ENCODE assay signal across 8 cellular contexts in the genomic region with DNA sequence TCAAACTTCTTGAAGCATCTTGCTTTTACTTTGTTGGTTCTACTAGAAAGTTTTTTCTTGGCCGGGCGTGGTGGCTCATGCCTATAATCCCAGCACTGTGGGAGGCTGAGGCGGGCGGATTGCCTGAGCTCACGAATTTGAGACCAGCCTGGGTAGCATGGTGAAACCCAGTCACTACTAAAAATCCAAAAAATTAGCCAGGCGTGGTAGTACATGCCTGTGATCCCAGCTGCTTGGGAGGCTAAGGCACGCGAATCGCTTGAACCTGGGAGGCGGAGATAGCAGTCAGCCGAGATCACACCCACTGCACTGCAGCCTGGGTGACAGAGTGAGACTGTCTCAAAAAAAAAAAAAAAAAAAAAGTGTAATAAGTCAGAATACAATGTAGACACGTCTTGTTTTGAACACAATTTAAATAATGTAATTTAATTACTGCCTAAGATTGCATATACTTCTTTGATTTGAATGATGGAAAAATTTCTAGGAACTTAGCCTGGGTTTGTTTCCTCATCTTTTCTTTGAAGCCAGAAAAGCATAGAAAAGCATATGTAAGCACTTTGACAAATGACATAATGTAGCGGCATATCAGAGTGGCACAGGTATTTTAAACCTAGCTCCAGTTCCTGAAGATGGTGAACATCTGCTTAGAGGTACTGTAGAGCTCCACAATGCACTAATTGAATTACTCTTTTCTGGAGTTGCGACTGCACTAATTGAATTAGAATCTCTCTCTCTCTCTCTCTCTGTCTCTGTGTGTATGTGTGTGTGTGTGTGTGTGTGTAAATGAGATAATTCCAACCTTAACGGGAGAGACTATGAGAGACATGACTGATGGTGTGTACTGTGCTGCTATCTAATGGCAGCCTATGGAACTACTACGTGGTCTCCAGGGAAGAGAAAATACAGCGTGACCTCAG.
A peak's percentile ranks its signal among the peaks of the same experiment; 100 is the strongest.
DNase-seq lines count a peak whose midpoint lies in the region; ATAC-seq and TF ChIP-seq lines count a peak whose summit lies in the region.

No MANE protein-coding gene starts in this region.

- 76% methylated on average over 17 of the region's 17 CpGs for WGBS in liver

- H3K4me3 ChIP-seq in LNCaP clone FGC (ENCODE audit: low read depth, low read length): no peak overlapping the region
- H3K4me3 ChIP-seq in RWPE2 (ENCODE audit: severe bottlenecking): no peak overlapping the region
- no peak overlapping the region for H3K4me3 ChIP-seq in liver (ENCODE audit: low read depth in 1 of 3, low read length in 3 of 3)

- H3K9me3 Mint-ChIP-seq in type B pancreatic cell: no peaks in the 10 kb centered on the region

- DNase-seq in stimulated activated CD4-positive, alpha-beta T cell treated with anti-CD3 and anti-CD28 coated beads, Interleukin-4, amount 100 ng/mL, for 24 hours: peak; percentile 28
- no peak for DNase-seq in stimulated activated CD4-positive, alpha-beta T cell treated with anti-CD3 and anti-CD28 coated beads, Interleukin-12 subunit alpha, Interleukin-12 subunit beta, amount 100 ng/mL, for 4 hours
- peak; percentile 52 for DNase-seq in LNCaP clone FGC (ENCODE audit: low read depth)
- DNase-seq in RWPE2 (ENCODE audit: low spot score): no peak
- DNase-seq in dermis blood vessel endothelial cell: peak; percentile 82
- DNase-seq in type B pancreatic cell (ENCODE audit: extremely low spot score, unreplicated experiment): no peak
- no peak for DNase-seq in COLO668 (lab: John Stamatoyannopoulos, UW; ENCODE audit: unreplicated experiment)

- H3K9ac ChIP-seq in liver (ENCODE audit: low read depth in 1 of 2, low read length in 2 of 2): no peak overlapping the region

- no peaks in the 10 kb centered on the region for H3K36me3 ChIP-seq in RWPE2 (ENCODE audit: low read depth)
- H3K36me3 ChIP-seq in liver (ENCODE audit: control insufficient read depth in 4 of 4, insufficient read depth in 3 of 4, low read depth in 1 of 4, low read length in 3 of 4): no peaks in the 10 kb centered on the region

- no peak overlapping the region for H3K27ac ChIP-seq in RWPE2 (ENCODE audit: poor library complexity, severe bottlenecking)
- no peak overlapping the region for H3K27ac ChIP-seq in liver (ENCODE audit: low read depth in 1 of 2, low read length in 2 of 2)

- H3K4me1 ChIP-seq in RWPE2 (ENCODE audit: insufficient read depth, poor library complexity, severe bottlenecking) (no peaks in the 10 kb centered on the region), liver (ENCODE audit: control insufficient read depth in 4 of 4, insufficient read depth in 4 of 4, low read length in 3 of 4) (peaks cover 0 to 3% (median 0%) of the 10 kb centered on the region in 4 donors)

- H3K27me3 ChIP-seq in RWPE2 (ENCODE audit: insufficient read depth, poor library complexity, severe bottlenecking): no peaks in the 10 kb centered on the region
- no peaks in the 10 kb centered on the region for H3K27me3 ChIP-seq in liver (ENCODE audit: control insufficient read depth in 4 of 4, insufficient read depth in 4 of 4, low read length in 3 of 4)

- H3K4me3 Mint-ChIP-seq in type B pancreatic cell: peak overlapping the region; percentile 24

- H3K27ac Mint-ChIP-seq in type B pancreatic cell: peak overlapping the region; percentile 49

- TF ChIP-seq RAD21 in liver (IDR thresholded peaks at IDR 0.05): peak; percentile 83 to 84

- peak; percentile 95 for ATAC-seq in RWPE2 (ENCODE audit: low read depth)

- H3K36me3 Mint-ChIP-seq in type B pancreatic cell: no peaks in the 10 kb centered on the region

- peaks cover 4% of the 10 kb centered on the region for H3K27me3 Mint-ChIP-seq in type B pancreatic cell

- no peaks in the 10 kb centered on the region for H3K9me3 ChIP-seq in RWPE2 (ENCODE audit: severe bottlenecking)
- H3K9me3 ChIP-seq in liver (ENCODE audit: control insufficient read depth in 4 of 4, low read length in 3 of 4): no peaks in the 10 kb centered on the region

- TF ChIP-seq CTCF in LNCaP clone FGC (IDR thresholded peaks at IDR 0.05; ENCODE audit: control insufficient read depth, extremely low read depth, insufficient read depth): peak; percentile 90
- TF ChIP-seq CTCF in RWPE2 (IDR thresholded peaks at IDR 0.05; ENCODE audit: poor library complexity, severe bottlenecking): peak; percentile 86
- TF ChIP-seq CTCF in liver (IDR thresholded peaks at IDR 0.05; ENCODE audit: low read depth, low read length, missing input control): peak; percentile 73
- TF ChIP-seq CTCF in type B pancreatic cell (conservative IDR thresholded peaks at IDR 0.05): peak; percentile 75

- H3K4me1 Mint-ChIP-seq in type B pancreatic cell (ENCODE audit: unreplicated experiment): peaks cover 22% of the 10 kb centered on the region

TF ChIP-seq in liver, 16 proteins besides CTCF, POLR2A, EP300 and RAD21:
- TF ChIP-seq RXRA (IDR thresholded peaks at IDR 0.05) (peak; percentile 43 to 72), FOXA2 (IDR thresholded peaks at IDR 0.05) (peak; percentile 12)
- TF ChIP-seq, protein P1, sequence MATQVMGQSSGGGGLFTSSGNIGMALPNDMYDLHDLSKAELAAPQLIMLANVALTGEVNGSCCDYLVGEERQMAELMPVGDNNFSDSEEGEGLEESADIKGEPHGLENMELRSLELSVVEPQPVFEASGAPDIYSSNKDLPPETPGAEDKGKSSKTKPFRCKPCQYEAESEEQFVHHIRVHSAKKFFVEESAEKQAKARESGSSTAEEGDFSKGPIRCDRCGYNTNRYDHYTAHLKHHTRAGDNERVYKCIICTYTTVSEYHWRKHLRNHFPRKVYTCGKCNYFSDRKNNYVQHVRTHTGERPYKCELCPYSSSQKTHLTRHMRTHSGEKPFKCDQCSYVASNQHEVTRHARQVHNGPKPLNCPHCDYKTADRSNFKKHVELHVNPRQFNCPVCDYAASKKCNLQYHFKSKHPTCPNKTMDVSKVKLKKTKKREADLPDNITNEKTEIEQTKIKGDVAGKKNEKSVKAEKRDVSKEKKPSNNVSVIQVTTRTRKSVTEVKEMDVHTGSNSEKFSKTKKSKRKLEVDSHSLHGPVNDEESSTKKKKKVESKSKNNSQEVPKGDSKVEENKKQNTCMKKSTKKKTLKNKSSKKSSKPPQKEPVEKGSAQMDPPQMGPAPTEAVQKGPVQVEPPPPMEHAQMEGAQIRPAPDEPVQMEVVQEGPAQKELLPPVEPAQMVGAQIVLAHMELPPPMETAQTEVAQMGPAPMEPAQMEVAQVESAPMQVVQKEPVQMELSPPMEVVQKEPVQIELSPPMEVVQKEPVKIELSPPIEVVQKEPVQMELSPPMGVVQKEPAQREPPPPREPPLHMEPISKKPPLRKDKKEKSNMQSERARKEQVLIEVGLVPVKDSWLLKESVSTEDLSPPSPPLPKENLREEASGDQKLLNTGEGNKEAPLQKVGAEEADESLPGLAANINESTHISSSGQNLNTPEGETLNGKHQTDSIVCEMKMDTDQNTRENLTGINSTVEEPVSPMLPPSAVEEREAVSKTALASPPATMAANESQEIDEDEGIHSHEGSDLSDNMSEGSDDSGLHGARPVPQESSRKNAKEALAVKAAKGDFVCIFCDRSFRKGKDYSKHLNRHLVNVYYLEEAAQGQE (IDR thresholded peaks at IDR 0.05): no peak

Comparison
In these comparisons a context has a peak if more than half of its experiments do, and no peak if none do; other contexts are left out.
1. DNase-seq: peak in stimulated activated CD4-positive, alpha-beta T cell treated with anti-CD3 and anti-CD28 coated beads, Interleukin-4, amount 100 ng/mL, for 24 hours (single experiment), LNCaP clone FGC (single experiment) and dermis blood vessel endothelial cell (single experiment); none in stimulated activated CD4-positive, alpha-beta T cell treated with anti-CD3 and anti-CD28 coated beads, Interleukin-12 subunit alpha, Interleukin-12 subunit beta, amount 100 ng/mL, for 4 hours (single experiment), RWPE2 (single experiment), type B pancreatic cell (single experiment) and COLO668 (single experiment).
2. Peak in every context shown above with its lines, with median percentiles within 50 percentile points of each other: CTCF ChIP-seq.